Comparison of ENCODE assay signal across 1 cellular context in genomic region chr2:45840481-45840880, GRCh38.
TF ChIP-seq lines count a peak whose summit lies in the region.

No MANE protein-coding gene starts in this region.

TF ChIP-seq in GM23338, 12 proteins besides CTCF, POLR2A, EP300 and RAD21 (continued from another document):
- TF ChIP-seq, protein P1, sequence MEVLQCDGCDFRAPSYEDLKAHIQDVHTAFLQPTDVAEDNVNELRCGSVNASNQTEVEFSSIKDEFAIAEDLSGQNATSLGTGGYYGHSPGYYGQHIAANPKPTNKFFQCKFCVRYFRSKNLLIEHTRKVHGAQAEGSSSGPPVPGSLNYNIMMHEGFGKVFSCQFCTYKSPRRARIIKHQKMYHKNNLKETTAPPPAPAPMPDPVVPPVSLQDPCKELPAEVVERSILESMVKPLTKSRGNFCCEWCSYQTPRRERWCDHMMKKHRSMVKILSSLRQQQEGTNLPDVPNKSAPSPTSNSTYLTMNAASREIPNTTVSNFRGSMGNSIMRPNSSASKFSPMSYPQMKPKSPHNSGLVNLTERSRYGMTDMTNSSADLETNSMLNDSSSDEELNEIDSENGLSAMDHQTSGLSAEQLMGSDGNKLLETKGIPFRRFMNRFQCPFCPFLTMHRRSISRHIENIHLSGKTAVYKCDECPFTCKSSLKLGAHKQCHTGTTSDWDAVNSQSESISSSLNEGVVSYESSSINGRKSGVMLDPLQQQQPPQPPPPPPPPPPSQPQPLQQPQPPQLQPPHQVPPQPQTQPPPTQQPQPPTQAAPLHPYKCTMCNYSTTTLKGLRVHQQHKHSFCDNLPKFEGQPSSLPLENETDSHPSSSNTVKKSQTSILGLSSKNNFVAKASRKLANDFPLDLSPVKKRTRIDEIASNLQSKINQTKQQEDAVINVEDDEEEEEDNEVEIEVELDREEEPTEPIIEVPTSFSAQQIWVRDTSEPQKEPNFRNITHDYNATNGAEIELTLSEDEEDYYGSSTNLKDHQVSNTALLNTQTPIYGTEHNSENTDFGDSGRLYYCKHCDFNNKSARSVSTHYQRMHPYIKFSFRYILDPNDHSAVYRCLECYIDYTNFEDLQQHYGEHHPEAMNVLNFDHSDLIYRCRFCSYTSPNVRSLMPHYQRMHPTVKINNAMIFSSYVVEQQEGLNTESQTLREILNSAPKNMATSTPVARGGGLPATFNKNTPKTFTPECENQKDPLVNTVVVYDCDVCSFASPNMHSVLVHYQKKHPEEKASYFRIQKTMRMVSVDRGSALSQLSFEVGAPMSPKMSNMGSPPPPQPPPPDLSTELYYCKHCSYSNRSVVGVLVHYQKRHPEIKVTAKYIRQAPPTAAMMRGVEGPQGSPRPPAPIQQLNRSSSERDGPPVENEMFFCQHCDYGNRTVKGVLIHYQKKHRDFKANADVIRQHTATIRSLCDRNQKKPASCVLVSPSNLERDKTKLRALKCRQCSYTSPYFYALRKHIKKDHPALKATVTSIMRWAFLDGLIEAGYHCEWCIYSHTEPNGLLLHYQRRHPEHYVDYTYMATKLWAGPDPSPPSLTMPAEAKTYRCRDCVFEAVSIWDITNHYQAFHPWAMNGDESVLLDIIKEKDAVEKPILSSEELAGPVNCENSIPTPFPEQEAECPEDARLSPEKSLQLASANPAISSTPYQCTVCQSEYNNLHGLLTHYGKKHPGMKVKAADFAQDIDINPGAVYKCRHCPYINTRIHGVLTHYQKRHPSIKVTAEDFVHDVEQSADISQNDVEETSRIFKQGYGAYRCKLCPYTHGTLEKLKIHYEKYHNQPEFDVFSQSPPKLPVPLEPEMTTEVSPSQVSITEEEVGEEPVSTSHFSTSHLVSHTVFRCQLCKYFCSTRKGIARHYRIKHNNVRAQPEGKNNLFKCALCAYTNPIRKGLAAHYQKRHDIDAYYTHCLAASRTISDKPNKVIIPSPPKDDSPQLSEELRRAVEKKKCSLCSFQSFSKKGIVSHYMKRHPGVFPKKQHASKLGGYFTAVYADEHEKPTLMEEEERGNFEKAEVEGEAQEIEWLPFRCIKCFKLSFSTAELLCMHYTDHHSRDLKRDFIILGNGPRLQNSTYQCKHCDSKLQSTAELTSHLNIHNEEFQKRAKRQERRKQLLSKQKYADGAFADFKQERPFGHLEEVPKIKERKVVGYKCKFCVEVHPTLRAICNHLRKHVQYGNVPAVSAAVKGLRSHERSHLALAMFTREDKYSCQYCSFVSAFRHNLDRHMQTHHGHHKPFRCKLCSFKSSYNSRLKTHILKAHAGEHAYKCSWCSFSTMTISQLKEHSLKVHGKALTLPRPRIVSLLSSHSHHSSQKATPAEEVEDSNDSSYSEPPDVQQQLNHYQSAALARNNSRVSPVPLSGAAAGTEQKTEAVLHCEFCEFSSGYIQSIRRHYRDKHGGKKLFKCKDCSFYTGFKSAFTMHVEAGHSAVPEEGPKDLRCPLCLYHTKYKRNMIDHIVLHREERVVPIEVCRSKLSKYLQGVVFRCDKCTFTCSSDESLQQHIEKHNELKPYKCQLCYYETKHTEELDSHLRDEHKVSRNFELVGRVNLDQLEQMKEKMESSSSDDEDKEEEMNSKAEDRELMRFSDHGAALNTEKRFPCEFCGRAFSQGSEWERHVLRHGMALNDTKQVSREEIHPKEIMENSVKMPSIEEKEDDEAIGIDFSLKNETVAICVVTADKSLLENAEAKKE (CRISPR knock-in tag; IDR thresholded peaks at IDR 0.05): no peak
- no peak for TF ChIP-seq STAT1 (IDR thresholded peaks at IDR 0.05; ENCODE audit: unreplicated experiment)
- TF ChIP-seq EZH2phosphoT487 (IDR thresholded peaks at IDR 0.05; ENCODE audit: unreplicated experiment): no peak
